1 cellular context compared by ENCODE assay signal in genomic region chr3:127865941-127866340, GRCh38.
TF ChIP-seq lines count a peak whose summit lies in the region.

No MANE protein-coding gene starts in this region.

TF ChIP-seq in IMR-90, 13 proteins besides CTCF, POLR2A, EP300 and RAD21:
- 0 out of 2 replicates have a peak, but pooled peaks have one; percentile 28 for TF ChIP-seq SMC3 (IDR thresholded peaks at IDR 0.05; ENCODE audit: low read depth, low read length)
- TF ChIP-seq FOS (IDR thresholded peaks at IDR 0.05; ENCODE audit: low read depth, low read length): no peak
- no peak for TF ChIP-seq RCOR1 (IDR thresholded peaks at IDR 0.05; ENCODE audit: insufficient replicate concordance, low read length)
- TF ChIP-seq MAZ (IDR thresholded peaks at IDR 0.05; ENCODE audit: borderline replicate concordance, low read depth, low read length): no peak
- TF ChIP-seq BHLHE40 (IDR thresholded peaks at IDR 0.05; ENCODE audit: low read depth, low read length): no peak
